Comparison of ENCODE assay signal across 1 cellular context in genomic region chr4:6632125-6632524, GRCh38.
TF ChIP-seq lines count a peak whose summit lies in the region.

No MANE protein-coding gene starts in this region.

TF ChIP-seq in H1, 55 proteins besides CTCF, POLR2A, EP300 and RAD21:
- no peak for TF ChIP-seq CBX5 (IDR thresholded peaks at IDR 0.05; ENCODE audit: low read depth, low read length)
- no peak for TF ChIP-seq BACH1 (IDR thresholded peaks at IDR 0.05; ENCODE audit: low read length)
- no peak for TF ChIP-seq POU5F1 (IDR thresholded peaks at IDR 0.05; ENCODE audit: low read depth, low read length)
- no peak for TF ChIP-seq TEAD4 (IDR thresholded peaks at IDR 0.05; ENCODE audit: low read depth, low read length)
- TF ChIP-seq, protein P1, sequence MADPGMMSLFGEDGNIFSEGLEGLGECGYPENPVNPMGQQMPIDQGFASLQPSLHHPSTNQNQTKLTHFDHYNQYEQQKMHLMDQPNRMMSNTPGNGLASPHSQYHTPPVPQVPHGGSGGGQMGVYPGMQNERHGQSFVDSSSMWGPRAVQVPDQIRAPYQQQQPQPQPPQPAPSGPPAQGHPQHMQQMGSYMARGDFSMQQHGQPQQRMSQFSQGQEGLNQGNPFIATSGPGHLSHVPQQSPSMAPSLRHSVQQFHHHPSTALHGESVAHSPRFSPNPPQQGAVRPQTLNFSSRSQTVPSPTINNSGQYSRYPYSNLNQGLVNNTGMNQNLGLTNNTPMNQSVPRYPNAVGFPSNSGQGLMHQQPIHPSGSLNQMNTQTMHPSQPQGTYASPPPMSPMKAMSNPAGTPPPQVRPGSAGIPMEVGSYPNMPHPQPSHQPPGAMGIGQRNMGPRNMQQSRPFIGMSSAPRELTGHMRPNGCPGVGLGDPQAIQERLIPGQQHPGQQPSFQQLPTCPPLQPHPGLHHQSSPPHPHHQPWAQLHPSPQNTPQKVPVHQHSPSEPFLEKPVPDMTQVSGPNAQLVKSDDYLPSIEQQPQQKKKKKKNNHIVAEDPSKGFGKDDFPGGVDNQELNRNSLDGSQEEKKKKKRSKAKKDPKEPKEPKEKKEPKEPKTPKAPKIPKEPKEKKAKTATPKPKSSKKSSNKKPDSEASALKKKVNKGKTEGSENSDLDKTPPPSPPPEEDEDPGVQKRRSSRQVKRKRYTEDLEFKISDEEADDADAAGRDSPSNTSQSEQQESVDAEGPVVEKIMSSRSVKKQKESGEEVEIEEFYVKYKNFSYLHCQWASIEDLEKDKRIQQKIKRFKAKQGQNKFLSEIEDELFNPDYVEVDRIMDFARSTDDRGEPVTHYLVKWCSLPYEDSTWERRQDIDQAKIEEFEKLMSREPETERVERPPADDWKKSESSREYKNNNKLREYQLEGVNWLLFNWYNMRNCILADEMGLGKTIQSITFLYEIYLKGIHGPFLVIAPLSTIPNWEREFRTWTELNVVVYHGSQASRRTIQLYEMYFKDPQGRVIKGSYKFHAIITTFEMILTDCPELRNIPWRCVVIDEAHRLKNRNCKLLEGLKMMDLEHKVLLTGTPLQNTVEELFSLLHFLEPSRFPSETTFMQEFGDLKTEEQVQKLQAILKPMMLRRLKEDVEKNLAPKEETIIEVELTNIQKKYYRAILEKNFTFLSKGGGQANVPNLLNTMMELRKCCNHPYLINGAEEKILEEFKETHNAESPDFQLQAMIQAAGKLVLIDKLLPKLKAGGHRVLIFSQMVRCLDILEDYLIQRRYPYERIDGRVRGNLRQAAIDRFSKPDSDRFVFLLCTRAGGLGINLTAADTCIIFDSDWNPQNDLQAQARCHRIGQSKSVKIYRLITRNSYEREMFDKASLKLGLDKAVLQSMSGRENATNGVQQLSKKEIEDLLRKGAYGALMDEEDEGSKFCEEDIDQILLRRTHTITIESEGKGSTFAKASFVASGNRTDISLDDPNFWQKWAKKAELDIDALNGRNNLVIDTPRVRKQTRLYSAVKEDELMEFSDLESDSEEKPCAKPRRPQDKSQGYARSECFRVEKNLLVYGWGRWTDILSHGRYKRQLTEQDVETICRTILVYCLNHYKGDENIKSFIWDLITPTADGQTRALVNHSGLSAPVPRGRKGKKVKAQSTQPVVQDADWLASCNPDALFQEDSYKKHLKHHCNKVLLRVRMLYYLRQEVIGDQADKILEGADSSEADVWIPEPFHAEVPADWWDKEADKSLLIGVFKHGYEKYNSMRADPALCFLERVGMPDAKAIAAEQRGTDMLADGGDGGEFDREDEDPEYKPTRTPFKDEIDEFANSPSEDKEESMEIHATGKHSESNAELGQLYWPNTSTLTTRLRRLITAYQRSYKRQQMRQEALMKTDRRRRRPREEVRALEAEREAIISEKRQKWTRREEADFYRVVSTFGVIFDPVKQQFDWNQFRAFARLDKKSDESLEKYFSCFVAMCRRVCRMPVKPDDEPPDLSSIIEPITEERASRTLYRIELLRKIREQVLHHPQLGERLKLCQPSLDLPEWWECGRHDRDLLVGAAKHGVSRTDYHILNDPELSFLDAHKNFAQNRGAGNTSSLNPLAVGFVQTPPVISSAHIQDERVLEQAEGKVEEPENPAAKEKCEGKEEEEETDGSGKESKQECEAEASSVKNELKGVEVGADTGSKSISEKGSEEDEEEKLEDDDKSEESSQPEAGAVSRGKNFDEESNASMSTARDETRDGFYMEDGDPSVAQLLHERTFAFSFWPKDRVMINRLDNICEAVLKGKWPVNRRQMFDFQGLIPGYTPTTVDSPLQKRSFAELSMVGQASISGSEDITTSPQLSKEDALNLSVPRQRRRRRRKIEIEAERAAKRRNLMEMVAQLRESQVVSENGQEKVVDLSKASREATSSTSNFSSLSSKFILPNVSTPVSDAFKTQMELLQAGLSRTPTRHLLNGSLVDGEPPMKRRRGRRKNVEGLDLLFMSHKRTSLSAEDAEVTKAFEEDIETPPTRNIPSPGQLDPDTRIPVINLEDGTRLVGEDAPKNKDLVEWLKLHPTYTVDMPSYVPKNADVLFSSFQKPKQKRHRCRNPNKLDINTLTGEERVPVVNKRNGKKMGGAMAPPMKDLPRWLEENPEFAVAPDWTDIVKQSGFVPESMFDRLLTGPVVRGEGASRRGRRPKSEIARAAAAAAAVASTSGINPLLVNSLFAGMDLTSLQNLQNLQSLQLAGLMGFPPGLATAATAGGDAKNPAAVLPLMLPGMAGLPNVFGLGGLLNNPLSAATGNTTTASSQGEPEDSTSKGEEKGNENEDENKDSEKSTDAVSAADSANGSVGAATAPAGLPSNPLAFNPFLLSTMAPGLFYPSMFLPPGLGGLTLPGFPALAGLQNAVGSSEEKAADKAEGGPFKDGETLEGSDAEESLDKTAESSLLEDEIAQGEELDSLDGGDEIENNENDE (IDR thresholded peaks at IDR 0.05; ENCODE audit: insufficient replicate concordance, low read length), result no peak
- TF ChIP-seq PHF8 (conservative IDR thresholded peaks at IDR 0.05; ENCODE audit: low read depth, low read length), result no peak
- no peak for TF ChIP-seq CHD1 (IDR thresholded peaks at IDR 0.05; ENCODE audit: low read depth, low read length)
- no peak for TF ChIP-seq CBX8 (IDR thresholded peaks at IDR 0.05; ENCODE audit: borderline replicate concordance, low read depth, low read length)
- no peak for TF ChIP-seq BCL11A (IDR thresholded peaks at IDR 0.05; ENCODE audit: low read depth in 2 of 2, low read length in 2 of 2)
